1 cellular context compared by ENCODE assay signal in the genomic region with DNA sequence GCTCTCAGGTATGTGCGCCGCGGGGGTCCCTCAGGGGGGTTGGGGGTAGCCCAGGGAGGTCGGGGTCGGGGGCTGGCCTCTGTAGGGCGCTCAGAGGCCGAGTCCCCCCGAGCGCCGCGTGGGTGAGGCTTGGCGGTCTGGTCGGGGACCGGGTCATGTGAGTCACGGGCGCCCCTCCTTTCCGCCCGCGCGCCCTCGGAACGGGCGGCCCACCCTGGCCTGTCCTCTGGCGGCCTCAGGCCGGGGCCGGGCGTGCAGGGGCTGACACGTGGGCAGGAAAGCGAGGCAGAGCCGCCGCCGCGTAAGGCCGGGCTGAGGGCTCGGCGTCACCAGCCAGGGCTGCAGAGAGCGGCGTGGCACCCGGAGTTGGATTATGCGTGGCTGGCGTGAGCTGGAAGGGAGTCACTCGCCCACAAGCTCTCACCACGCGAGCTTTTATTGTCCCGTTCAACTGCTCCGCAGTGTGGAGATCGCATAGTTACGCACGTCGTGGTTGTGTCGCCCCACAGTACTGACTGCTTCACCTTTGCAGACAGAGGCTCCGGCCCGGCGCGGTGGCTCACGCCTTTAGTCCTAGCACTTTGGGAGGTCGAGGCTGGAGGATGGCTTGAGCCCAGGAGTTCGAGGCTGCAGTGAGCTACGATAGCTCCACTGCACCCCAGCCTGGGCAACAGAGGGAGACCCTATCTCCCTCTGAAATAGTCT.
TF ChIP-seq lines count a peak whose summit lies in the region.

No MANE protein-coding gene starts in this region.

TF ChIP-seq in HepG2, 621 proteins besides CTCF, POLR2A, EP300 and RAD21 (continued from another document and continues in another):
- TF ChIP-seq, protein P1, sequence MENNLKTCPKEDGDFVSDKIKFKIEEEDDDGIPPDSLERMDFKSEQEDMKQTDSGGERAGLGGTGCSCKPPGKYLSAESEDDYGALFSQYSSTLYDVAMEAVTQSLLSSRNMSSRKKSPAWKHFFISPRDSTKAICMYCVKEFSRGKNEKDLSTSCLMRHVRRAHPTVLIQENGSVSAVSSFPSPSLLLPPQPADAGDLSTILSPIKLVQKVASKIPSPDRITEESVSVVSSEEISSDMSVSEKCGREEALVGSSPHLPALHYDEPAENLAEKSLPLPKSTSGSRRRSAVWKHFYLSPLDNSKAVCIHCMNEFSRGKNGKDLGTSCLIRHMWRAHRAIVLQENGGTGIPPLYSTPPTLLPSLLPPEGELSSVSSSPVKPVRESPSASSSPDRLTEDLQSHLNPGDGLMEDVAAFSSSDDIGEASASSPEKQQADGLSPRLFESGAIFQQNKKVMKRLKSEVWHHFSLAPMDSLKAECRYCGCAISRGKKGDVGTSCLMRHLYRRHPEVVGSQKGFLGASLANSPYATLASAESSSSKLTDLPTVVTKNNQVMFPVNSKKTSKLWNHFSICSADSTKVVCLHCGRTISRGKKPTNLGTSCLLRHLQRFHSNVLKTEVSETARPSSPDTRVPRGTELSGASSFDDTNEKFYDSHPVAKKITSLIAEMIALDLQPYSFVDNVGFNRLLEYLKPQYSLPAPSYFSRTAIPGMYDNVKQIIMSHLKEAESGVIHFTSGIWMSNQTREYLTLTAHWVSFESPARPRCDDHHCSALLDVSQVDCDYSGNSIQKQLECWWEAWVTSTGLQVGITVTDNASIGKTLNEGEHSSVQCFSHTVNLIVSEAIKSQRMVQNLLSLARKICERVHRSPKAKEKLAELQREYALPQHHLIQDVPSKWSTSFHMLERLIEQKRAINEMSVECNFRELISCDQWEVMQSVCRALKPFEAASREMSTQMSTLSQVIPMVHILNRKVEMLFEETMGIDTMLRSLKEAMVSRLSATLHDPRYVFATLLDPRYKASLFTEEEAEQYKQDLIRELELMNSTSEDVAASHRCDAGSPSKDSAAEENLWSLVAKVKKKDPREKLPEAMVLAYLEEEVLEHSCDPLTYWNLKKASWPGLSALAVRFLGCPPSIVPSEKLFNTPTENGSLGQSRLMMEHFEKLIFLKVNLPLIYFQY (CRISPR knock-in tag; IDR thresholded peaks at IDR 0.05; ENCODE audit: borderline replicate concordance): peak; percentile 59; the same call in 1 of the 2 replicates
- TF ChIP-seq, protein P2, sequence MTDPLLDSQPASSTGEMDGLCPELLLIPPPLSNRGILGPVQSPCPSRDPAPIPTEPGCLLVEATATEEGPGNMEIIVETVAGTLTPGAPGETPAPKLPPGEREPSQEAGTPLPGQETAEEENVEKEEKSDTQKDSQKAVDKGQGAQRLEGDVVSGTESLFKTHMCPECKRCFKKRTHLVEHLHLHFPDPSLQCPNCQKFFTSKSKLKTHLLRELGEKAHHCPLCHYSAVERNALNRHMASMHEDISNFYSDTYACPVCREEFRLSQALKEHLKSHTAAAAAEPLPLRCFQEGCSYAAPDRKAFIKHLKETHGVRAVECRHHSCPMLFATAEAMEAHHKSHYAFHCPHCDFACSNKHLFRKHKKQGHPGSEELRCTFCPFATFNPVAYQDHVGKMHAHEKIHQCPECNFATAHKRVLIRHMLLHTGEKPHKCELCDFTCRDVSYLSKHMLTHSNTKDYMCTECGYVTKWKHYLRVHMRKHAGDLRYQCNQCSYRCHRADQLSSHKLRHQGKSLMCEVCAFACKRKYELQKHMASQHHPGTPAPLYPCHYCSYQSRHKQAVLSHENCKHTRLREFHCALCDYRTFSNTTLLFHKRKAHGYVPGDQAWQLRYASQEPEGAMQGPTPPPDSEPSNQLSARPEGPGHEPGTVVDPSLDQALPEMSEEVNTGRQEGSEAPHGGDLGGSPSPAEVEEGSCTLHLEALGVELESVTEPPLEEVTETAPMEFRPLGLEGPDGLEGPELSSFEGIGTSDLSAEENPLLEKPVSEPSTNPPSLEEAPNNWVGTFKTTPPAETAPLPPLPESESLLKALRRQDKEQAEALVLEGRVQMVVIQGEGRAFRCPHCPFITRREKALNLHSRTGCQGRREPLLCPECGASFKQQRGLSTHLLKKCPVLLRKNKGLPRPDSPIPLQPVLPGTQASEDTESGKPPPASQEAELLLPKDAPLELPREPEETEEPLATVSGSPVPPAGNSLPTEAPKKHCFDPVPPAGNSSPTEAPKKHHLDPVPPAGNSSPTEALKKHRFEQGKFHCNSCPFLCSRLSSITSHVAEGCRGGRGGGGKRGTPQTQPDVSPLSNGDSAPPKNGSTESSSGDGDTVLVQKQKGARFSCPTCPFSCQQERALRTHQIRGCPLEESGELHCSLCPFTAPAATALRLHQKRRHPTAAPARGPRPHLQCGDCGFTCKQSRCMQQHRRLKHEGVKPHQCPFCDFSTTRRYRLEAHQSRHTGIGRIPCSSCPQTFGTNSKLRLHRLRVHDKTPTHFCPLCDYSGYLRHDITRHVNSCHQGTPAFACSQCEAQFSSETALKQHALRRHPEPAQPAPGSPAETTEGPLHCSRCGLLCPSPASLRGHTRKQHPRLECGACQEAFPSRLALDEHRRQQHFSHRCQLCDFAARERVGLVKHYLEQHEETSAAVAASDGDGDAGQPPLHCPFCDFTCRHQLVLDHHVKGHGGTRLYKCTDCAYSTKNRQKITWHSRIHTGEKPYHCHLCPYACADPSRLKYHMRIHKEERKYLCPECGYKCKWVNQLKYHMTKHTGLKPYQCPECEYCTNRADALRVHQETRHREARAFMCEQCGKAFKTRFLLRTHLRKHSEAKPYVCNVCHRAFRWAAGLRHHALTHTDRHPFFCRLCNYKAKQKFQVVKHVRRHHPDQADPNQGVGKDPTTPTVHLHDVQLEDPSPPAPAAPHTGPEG (CRISPR knock-in tag; IDR thresholded peaks at IDR 0.05): no peak; the same call in 1 of the 2 replicates
- TF ChIP-seq, protein P3, sequence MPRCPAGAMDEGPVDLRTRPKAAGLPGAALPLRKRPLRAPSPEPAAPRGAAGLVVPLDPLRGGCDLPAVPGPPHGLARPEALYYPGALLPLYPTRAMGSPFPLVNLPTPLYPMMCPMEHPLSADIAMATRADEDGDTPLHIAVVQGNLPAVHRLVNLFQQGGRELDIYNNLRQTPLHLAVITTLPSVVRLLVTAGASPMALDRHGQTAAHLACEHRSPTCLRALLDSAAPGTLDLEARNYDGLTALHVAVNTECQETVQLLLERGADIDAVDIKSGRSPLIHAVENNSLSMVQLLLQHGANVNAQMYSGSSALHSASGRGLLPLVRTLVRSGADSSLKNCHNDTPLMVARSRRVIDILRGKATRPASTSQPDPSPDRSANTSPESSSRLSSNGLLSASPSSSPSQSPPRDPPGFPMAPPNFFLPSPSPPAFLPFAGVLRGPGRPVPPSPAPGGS (CRISPR knock-in tag; IDR thresholded peaks at IDR 0.05): peak; percentile 81
- TF ChIP-seq FOXC1 (CRISPR knock-in tag; IDR thresholded peaks at IDR 0.05; ENCODE audit: borderline replicate concordance) (no peak), CBX1 (IDR thresholded peaks at IDR 0.05; ENCODE audit: low read depth) (peak; percentile 44), SP140L (CRISPR knock-in tag; IDR thresholded peaks at IDR 0.05; ENCODE audit: borderline replicate concordance) (no peak), KLF16 (CRISPR knock-in tag; IDR thresholded peaks at IDR 0.05) (peak in 1 of 2 experiments; percentile 72; a peak in 2 of 4 replicates), KLF6 (CRISPR knock-in tag; IDR thresholded peaks at IDR 0.05) (peak; percentile 88; the same call in 1 of the 2 replicates), RBM39 (IDR thresholded peaks at IDR 0.05; ENCODE audit: low read depth, low read length, poor library complexity, severe bottlenecking) (peak; percentile 75), ZBTB8A (CRISPR knock-in tag; IDR thresholded peaks at IDR 0.05; ENCODE audit: borderline replicate concordance, low read depth) (no peak), ZNF549 (CRISPR knock-in tag; IDR thresholded peaks at IDR 0.05) (no peak), CREB1 (IDR thresholded peaks at IDR 0.05) (no peak), CREB1 (CRISPR knock-in tag; IDR thresholded peaks at IDR 0.05) (no peak), PRMT3 (CRISPR knock-in tag; IDR thresholded peaks at IDR 0.05; ENCODE audit: borderline replicate concordance, low read depth) (no peak), MEF2D (CRISPR knock-in tag; IDR thresholded peaks at IDR 0.05) (no peak), ZNF558 (CRISPR knock-in tag; IDR thresholded peaks at IDR 0.05; ENCODE audit: borderline replicate concordance) (no peak), HDAC2 (CRISPR knock-in tag; IDR thresholded peaks at IDR 0.05) (peak; percentile 67), POLR2G (IDR thresholded peaks at IDR 0.05; ENCODE audit: low read depth, low read length) (peak; percentile 74), XBP1 (CRISPR knock-in tag; IDR thresholded peaks at IDR 0.05) (no peak), HOXA9 (CRISPR knock-in tag; IDR thresholded peaks at IDR 0.05; ENCODE audit: borderline replicate concordance) (peak; percentile 88; the same call in 1 of the 2 replicates), ZFP36 (IDR thresholded peaks at IDR 0.05; ENCODE audit: borderline replicate concordance, low read depth, low read length, partially characterized antibody) (no peak), HHEX (CRISPR knock-in tag; IDR thresholded peaks at IDR 0.05) (no peak), NR1H2 (CRISPR knock-in tag; IDR thresholded peaks at IDR 0.05; ENCODE audit: borderline replicate concordance, low read depth) (peak; percentile 86), ZNF451 (CRISPR knock-in tag; IDR thresholded peaks at IDR 0.05) (peak; percentile 75), ZNF619 (CRISPR knock-in tag; IDR thresholded peaks at IDR 0.05) (no peak), FOXA3 (CRISPR knock-in tag; IDR thresholded peaks at IDR 0.05) (peak; percentile 42; the same call in 1 of the 2 replicates), ZFY (CRISPR knock-in tag; IDR thresholded peaks at IDR 0.05) (peak; percentile 94), PCBP2 (optimal IDR thresholded peaks at IDR 0.05; ENCODE audit: low read depth, low read length, poor library complexity, severe bottlenecking) (no peak), POLR2AphosphoS2 (IDR thresholded peaks at IDR 0.05; ENCODE audit: low read depth, low read length) (no peak), GTF2F1 (IDR thresholded peaks at IDR 0.05; ENCODE audit: low read length) (no peak), NR2F6 (IDR thresholded peaks at IDR 0.05) (no peak), NR2F6 (CRISPR knock-in tag; IDR thresholded peaks at IDR 0.05) (peak; percentile 64; the same call in 1 of the 2 replicates), SRSF1 (optimal IDR thresholded peaks at IDR 0.05; ENCODE audit: low read depth, low read length) (no peak), TARDBP (CRISPR knock-in tag; IDR thresholded peaks at IDR 0.05) (peak; percentile 79)
- TF ChIP-seq, protein P4, sequence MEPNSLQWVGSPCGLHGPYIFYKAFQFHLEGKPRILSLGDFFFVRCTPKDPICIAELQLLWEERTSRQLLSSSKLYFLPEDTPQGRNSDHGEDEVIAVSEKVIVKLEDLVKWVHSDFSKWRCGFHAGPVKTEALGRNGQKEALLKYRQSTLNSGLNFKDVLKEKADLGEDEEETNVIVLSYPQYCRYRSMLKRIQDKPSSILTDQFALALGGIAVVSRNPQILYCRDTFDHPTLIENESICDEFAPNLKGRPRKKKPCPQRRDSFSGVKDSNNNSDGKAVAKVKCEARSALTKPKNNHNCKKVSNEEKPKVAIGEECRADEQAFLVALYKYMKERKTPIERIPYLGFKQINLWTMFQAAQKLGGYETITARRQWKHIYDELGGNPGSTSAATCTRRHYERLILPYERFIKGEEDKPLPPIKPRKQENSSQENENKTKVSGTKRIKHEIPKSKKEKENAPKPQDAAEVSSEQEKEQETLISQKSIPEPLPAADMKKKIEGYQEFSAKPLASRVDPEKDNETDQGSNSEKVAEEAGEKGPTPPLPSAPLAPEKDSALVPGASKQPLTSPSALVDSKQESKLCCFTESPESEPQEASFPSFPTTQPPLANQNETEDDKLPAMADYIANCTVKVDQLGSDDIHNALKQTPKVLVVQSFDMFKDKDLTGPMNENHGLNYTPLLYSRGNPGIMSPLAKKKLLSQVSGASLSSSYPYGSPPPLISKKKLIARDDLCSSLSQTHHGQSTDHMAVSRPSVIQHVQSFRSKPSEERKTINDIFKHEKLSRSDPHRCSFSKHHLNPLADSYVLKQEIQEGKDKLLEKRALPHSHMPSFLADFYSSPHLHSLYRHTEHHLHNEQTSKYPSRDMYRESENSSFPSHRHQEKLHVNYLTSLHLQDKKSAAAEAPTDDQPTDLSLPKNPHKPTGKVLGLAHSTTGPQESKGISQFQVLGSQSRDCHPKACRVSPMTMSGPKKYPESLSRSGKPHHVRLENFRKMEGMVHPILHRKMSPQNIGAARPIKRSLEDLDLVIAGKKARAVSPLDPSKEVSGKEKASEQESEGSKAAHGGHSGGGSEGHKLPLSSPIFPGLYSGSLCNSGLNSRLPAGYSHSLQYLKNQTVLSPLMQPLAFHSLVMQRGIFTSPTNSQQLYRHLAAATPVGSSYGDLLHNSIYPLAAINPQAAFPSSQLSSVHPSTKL (CRISPR knock-in tag; IDR thresholded peaks at IDR 0.05): peak; percentile 76
- TF ChIP-seq, protein P5, sequence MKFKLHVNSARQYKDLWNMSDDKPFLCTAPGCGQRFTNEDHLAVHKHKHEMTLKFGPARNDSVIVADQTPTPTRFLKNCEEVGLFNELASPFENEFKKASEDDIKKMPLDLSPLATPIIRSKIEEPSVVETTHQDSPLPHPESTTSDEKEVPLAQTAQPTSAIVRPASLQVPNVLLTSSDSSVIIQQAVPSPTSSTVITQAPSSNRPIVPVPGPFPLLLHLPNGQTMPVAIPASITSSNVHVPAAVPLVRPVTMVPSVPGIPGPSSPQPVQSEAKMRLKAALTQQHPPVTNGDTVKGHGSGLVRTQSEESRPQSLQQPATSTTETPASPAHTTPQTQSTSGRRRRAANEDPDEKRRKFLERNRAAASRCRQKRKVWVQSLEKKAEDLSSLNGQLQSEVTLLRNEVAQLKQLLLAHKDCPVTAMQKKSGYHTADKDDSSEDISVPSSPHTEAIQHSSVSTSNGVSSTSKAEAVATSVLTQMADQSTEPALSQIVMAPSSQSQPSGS (CRISPR knock-in tag; IDR thresholded peaks at IDR 0.05): peak; percentile 71
- TF ChIP-seq, protein P6, sequence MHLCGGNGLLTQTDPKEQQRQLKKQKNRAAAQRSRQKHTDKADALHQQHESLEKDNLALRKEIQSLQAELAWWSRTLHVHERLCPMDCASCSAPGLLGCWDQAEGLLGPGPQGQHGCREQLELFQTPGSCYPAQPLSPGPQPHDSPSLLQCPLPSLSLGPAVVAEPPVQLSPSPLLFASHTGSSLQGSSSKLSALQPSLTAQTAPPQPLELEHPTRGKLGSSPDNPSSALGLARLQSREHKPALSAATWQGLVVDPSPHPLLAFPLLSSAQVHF (CRISPR knock-in tag; IDR thresholded peaks at IDR 0.05): peak; percentile 45; the same call in 1 of the 2 replicates
- TF ChIP-seq, protein P7, sequence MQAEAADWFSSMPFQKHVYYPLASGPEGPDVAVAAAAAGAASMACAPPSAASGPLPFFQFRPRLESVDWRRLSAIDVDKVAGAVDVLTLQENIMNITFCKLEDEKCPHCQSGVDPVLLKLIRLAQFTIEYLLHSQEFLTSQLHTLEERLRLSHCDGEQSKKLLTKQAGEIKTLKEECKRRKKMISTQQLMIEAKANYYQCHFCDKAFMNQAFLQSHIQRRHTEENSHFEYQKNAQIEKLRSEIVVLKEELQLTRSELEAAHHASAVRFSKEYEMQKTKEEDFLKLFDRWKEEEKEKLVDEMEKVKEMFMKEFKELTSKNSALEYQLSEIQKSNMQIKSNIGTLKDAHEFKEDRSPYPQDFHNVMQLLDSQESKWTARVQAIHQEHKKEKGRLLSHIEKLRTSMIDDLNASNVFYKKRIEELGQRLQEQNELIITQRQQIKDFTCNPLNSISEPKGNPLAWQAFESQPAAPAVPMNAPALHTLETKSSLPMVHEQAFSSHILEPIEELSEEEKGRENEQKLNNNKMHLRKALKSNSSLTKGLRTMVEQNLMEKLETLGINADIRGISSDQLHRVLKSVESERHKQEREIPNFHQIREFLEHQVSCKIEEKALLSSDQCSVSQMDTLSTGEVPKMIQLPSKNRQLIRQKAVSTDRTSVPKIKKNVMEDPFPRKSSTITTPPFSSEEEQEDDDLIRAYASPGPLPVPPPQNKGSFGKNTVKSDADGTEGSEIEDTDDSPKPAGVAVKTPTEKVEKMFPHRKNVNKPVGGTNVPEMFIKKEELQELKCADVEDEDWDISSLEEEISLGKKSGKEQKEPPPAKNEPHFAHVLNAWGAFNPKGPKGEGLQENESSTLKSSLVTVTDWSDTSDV (CRISPR knock-in tag; IDR thresholded peaks at IDR 0.05): peak; percentile 35; the same call in 1 of the 2 replicates
